In genomic region chr2:62724106-62724505, GRCh38 we compare ENCODE assay signal across 2 cellular contexts.
TF ChIP-seq lines count a peak whose summit lies in the region.

No MANE protein-coding gene starts in this region.

TF ChIP-seq in A549, 52 proteins besides CTCF, POLR2A, EP300 and RAD21 (continued from another document):
- no peak for TF ChIP-seq CHD2 (IDR thresholded peaks at IDR 0.05; ENCODE audit: low read length, partially characterized antibody)

TF ChIP-seq in IMR-90, 13 proteins besides CTCF, POLR2A, EP300 and RAD21 (continued from another document):
- TF ChIP-seq NFE2L2 (IDR thresholded peaks at IDR 0.05; ENCODE audit: low read depth, low read length), result no peak
- TF ChIP-seq CEBPB (IDR thresholded peaks at IDR 0.05; ENCODE audit: low read depth, low read length), result no peak
- no peak for TF ChIP-seq MAZ (IDR thresholded peaks at IDR 0.05; ENCODE audit: borderline replicate concordance, low read depth, low read length)
- TF ChIP-seq MXI1 (IDR thresholded peaks at IDR 0.05; ENCODE audit: borderline replicate concordance, low read depth, low read length), result no peak
- no peak for TF ChIP-seq USF2 (IDR thresholded peaks at IDR 0.05; ENCODE audit: low read depth, low read length)
- no peak for TF ChIP-seq ELK1 (IDR thresholded peaks at IDR 0.05; ENCODE audit: borderline replicate concordance, low read depth, low read length)
- no peak for TF ChIP-seq FOS (IDR thresholded peaks at IDR 0.05; ENCODE audit: low read depth, low read length)
- no peak for TF ChIP-seq RCOR1 (IDR thresholded peaks at IDR 0.05; ENCODE audit: insufficient replicate concordance, low read length)
TF ChIP-seq in IMR-90: peak in this region for 0.
